ENCODE assay signal across 9 cellular contexts in the genomic region with DNA sequence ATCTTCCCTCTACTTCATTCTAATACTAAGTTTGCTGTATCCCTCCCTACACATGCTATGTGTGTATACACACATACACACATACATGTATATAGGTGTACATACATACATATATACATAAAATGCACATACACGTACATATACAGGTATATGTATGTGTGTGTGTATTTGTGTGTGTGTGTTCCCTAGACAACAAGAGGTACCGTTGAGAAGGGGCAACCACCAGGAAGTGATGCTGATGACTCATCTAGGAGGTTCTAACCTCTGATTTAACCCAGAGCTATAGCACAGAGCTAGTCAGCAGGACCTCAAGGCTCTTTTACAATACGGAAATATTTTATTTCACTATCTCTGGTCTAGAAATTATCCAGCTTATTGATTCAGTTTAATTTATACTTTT.
DNase-seq lines count a peak whose midpoint lies in the region; ATAC-seq, FAIRE-seq and TF ChIP-seq lines count a peak whose summit lies in the region.
"Had no signal": no experiment of that assay in that cellular context is flagged by ENCODE, and none has a peak within 500 bp of the region (broad histone marks: within the 10 kb centered on the region; RNA-seq: fewer than 3 reads in every experiment).

No MANE protein-coding gene starts in this region.

- no peak overlapping the region for H3K4me3 ChIP-seq in PC-9
- no peak overlapping the region for H3K4me3 ChIP-seq in GM12878
- H3K4me3 ChIP-seq in retinal pigment epithelial cell (ENCODE audit: low read length): no peak overlapping the region
- H3K4me3 ChIP-seq in MM.1S (ENCODE audit: low read length): no peak overlapping the region

- BruUV-seq in PC-9 (replicated peaks; lab: Mats Ljungman, UMichigan) (no TSS peak), GM12878 (replicated peaks; lab: Mats Ljungman, UMichigan) (no TSS peak)

- TF ChIP-seq RAD21 in GM12878 (IDR thresholded peaks at IDR 0.05; ENCODE audit: insufficient read depth, low read depth, low read length): no peak

- H2AFZ ChIP-seq in PC-9 (no peak overlapping the region), GM12878 (ENCODE audit: control insufficient read depth, low read depth, low read length) (no peak overlapping the region), MM.1S (ENCODE audit: low read length) (no peak overlapping the region)

- H3K9me3 ChIP-seq in PC-9 (ENCODE audit: insufficient read depth, low read depth) (no peaks in the 10 kb centered on the region), GM12878 (replicated peaks; ENCODE audit: control insufficient read depth, insufficient read depth, low read length) (no peaks in the 10 kb centered on the region), MM.1S (replicated peaks; ENCODE audit: insufficient read depth, low read length) (no peaks in the 10 kb centered on the region)

- no peaks in the 10 kb centered on the region for H3K36me3 Mint-ChIP-seq in activated naive CD4-positive, alpha-beta T cell treated with anti-CD3 and anti-CD28 coated beads for 36 hours (ENCODE audit: low read depth)

- H3K79me2 ChIP-seq in PC-9 (ENCODE audit: low read depth) (no peaks in the 10 kb centered on the region), GM12878 (ENCODE audit: control insufficient read depth, insufficient read depth, low read length) (no peaks in the 10 kb centered on the region), MM.1S (ENCODE audit: low read length) (no peaks in the 10 kb centered on the region)

- SMC1A ChIA-PET in GM12878 (lab: Charles Lee; ENCODE audit: uncharacterized antibody, unreplicated experiment): interaction anchor here (0.6 to 2.6 kb wide), 9 partner anchors 10 to 207 kb away, joined by 3 to 20 read pairs (median 3); no protein-coding TSS in a partner anchor

- H4K20me1 ChIP-seq in PC-9 (ENCODE audit: insufficient read depth): no peaks in the 10 kb centered on the region
- no peaks in the 10 kb centered on the region for H4K20me1 ChIP-seq in GM12878 (ENCODE audit: control insufficient read depth, insufficient read depth)
- H4K20me1 ChIP-seq in MM.1S (ENCODE audit: insufficient read depth, low read length): no peaks in the 10 kb centered on the region

- POLR2A ChIA-PET in PC-9 (lab: Charles Lee; ENCODE audit: unreplicated experiment): interaction anchor here (0.5 to 0.7 kb wide), 6 partner anchors 17 to 1621 kb away, joined by 3 to 6 read pairs (median 4); no protein-coding TSS in a partner anchor
- POLR2A ChIA-PET in GM12878 (lab: Charles Lee): interaction anchor here (1.6 kb wide), 1 partner anchor 10 kb away, joined by 5 read pairs; no protein-coding TSS in a partner anchor

- peak; percentile 61 for DNase-seq in activated naive CD4-positive, alpha-beta T cell treated with anti-CD3 and anti-CD28 coated beads for 36 hours
- DNase-seq in activated naive CD4-positive, alpha-beta T cell (lab: John Stamatoyannopoulos, UW): no peak
- DNase-seq in PC-9: peak; percentile 25 to 86
- DNase-seq in GM12878 (ENCODE audit: low read depth, low spot score): no peak
- DNase-seq in retinal pigment epithelial cell (ENCODE audit: low read depth): peak; percentile 75
- DNase-seq in MM.1S: no peak
- no peak for DNase-seq in NCI-H1417 treated with DMSO at 0.1 percent for 48 hours (lab: John Stamatoyannopoulos, UW)

- H3K36me3 ChIP-seq in PC-9 (ENCODE audit: low read depth) (no peaks in the 10 kb centered on the region), GM12878 (ENCODE audit: control insufficient read depth in 2 of 2, insufficient read depth in 2 of 2, low read length in 1 of 2) (no peaks in the 10 kb centered on the region), MM.1S (replicated peaks; ENCODE audit: insufficient read depth, low read length) (no peaks in the 10 kb centered on the region)

- CTCF ChIA-PET in activated naive CD4-positive, alpha-beta T cell treated with anti-CD3 and anti-CD28 coated beads for 36 hours (lab: Charles Lee): interaction anchor here (1.0 to 1.8 kb wide), 2 partner anchors 13 to 90 kb away, joined by 3 to 5 read pairs; no protein-coding TSS in a partner anchor
- CTCF ChIA-PET in PC-9 (lab: Charles Lee) (interaction anchor here (0.7 kb wide), 1 partner anchor 293 kb away, joined by 3 read pairs; no protein-coding TSS in a partner anchor), GM12878 (lab: Yijun Ruan, JAX) (interaction anchor here (0.6 to 3.4 kb wide), 6 partner anchors 8 to 1029 kb away, joined by 3 to 18 read pairs (median 3); no protein-coding TSS in a partner anchor)

- FAIRE-seq in GM12878 (lab: Jason Lieb, UNC): peak; percentile 91
- FAIRE-seq: endometrium had no signal

- RAD21 ChIA-PET in GM12878 (lab: Charles Lee; ENCODE audit: unreplicated experiment): interaction anchor here (1.4 to 2.4 kb wide), 4 partner anchors 9 to 211 kb away, joined by 3 to 9 read pairs (median 4); no protein-coding TSS in a partner anchor

- peaks cover 37% of the 10 kb centered on the region for H3K4me1 Mint-ChIP-seq in activated naive CD4-positive, alpha-beta T cell treated with anti-CD3 and anti-CD28 coated beads for 36 hours (ENCODE audit: low read depth)

- no peak for TF ChIP-seq CTCF in PC-9 (conservative IDR thresholded peaks at IDR 0.05)
- TF ChIP-seq CTCF in GM12878 (IDR thresholded peaks at IDR 0.05 in 2 of 3, conservative IDR thresholded peaks at IDR 0.05 in 1 of 3; ENCODE audit: control insufficient read depth in 2 of 3, extremely low read depth in 1 of 3, insufficient read depth in 1 of 3, low read depth in 3 of 3, low read length in 3 of 3): no peak
- TF ChIP-seq CTCF in retinal pigment epithelial cell (conservative IDR thresholded peaks at IDR 0.05; ENCODE audit: low read depth, low read length): no peak
- TF ChIP-seq CTCF in MM.1S (IDR thresholded peaks at IDR 0.05; ENCODE audit: low read length): no peak

- H3K4me2 ChIP-seq in PC-9 (no peak overlapping the region), GM12878 (ENCODE audit: control insufficient read depth, insufficient read depth) (no peak overlapping the region), MM.1S (ENCODE audit: low read depth, low read length) (no peak overlapping the region)

- in situ Hi-C loops in GM12878 (cut with MboI): no loop called here

- H3K9ac ChIP-seq in GM12878 (ENCODE audit: control insufficient read depth, insufficient read depth, low read length) (no peak overlapping the region), MM.1S (ENCODE audit: low read length) (no peak overlapping the region)

- TF ChIP-seq EP300 in GM12878 (IDR thresholded peaks at IDR 0.05; ENCODE audit: borderline replicate concordance in 1 of 2, control insufficient read depth in 1 of 2, low read depth in 2 of 2, low read length in 2 of 2): no peak

- H3K4me3 Mint-ChIP-seq in activated naive CD4-positive, alpha-beta T cell treated with anti-CD3 and anti-CD28 coated beads for 36 hours: no peak overlapping the region

- no peak for TF ChIP-seq POLR2A in GM12878 (IDR thresholded peaks at IDR 0.05; ENCODE audit: low read depth, low read length)

- H3K4me1 ChIP-seq in PC-9 (replicated peaks; ENCODE audit: insufficient read depth): peaks cover 15% of the 10 kb centered on the region
- H3K4me1 ChIP-seq in GM12878 (ENCODE audit: control insufficient read depth, insufficient read depth, low read length): no peaks in the 10 kb centered on the region
- H3K4me1 ChIP-seq in MM.1S (ENCODE audit: low read length): no peaks in the 10 kb centered on the region

- H3K9me3 Mint-ChIP-seq in activated naive CD4-positive, alpha-beta T cell treated with anti-CD3 and anti-CD28 coated beads for 36 hours: no peaks in the 10 kb centered on the region

- no peaks in the 10 kb centered on the region; the same call in 1 of the 2 replicates for H3F3A ChIP-seq in PC-9 (ENCODE audit: insufficient read depth, low read depth)
- H3F3A ChIP-seq in MM.1S (ENCODE audit: insufficient read depth, low read length): no peaks in the 10 kb centered on the region

- no peak overlapping the region for H3K27ac Mint-ChIP-seq in activated naive CD4-positive, alpha-beta T cell treated with anti-CD3 and anti-CD28 coated beads for 36 hours

- WGBS in GM12878 (ENCODE audit: insufficient coverage, insufficient replicate concordance, low lambda C conversion rate, missing lambda C conversion rate): 3% methylated on average over 3 of the region's 3 CpGs

- intact Hi-C loops in activated naive CD4-positive, alpha-beta T cell treated with anti-CD3 and anti-CD28 coated beads for 36 hours (cut with micrococcal nuclease): loop anchor here (1.0 to 10.0 kb wide), 7 partner anchors 10 to 536 kb away; a partner anchor contains a TSS
- intact Hi-C loops in PC-9 (cut with micrococcal nuclease; ENCODE audit: unreplicated experiment): no loop called here
- intact Hi-C loops in GM12878 (cut with micrococcal nuclease; ENCODE audit: unreplicated experiment): loop anchor here (5.0 kb wide), 2 partner anchors 89 to 289 kb away; no protein-coding TSS in a partner anchor

- peak overlapping the region; percentile 45; the same call in 1 of the 2 replicates for H3K27ac ChIP-seq in PC-9
- no peak overlapping the region for H3K27ac ChIP-seq in GM12878 (ENCODE audit: control insufficient read depth, insufficient read depth)
- no peak overlapping the region for H3K27ac ChIP-seq in MM.1S (ENCODE audit: low read length)

- peak; percentile 73 for ATAC-seq in HG02943 (IDR thresholded peaks at IDR 0.05; ENCODE audit: low read depth, unreplicated experiment)
- peak; percentile 96 for ATAC-seq in GM12878

- H3K9me2 ChIP-seq in PC-9 (ENCODE audit: insufficient read depth): no peaks in the 10 kb centered on the region
- H3K9me2 ChIP-seq in MM.1S (replicated peaks; ENCODE audit: insufficient read depth, low read length): no peaks in the 10 kb centered on the region

- no peaks in the 10 kb centered on the region for H3K27me3 ChIP-seq in PC-9 (ENCODE audit: insufficient read depth, low read depth)
- H3K27me3 ChIP-seq in GM12878 (replicated peaks in 1 of 2; ENCODE audit: control insufficient read depth in 2 of 2, insufficient read depth in 2 of 2, low read length in 1 of 2): no peaks in the 10 kb centered on the region
- no peaks in the 10 kb centered on the region for H3K27me3 ChIP-seq in MM.1S (replicated peaks; ENCODE audit: insufficient read depth, low read length)

- H3K27me3 Mint-ChIP-seq in activated naive CD4-positive, alpha-beta T cell treated with anti-CD3 and anti-CD28 coated beads for 36 hours (ENCODE audit: low read depth): no peaks in the 10 kb centered on the region

TF ChIP-seq in GM12878, 131 proteins besides CTCF, POLR2A, EP300 and RAD21 (continues in another document):
- no peak for TF ChIP-seq SMC3 (IDR thresholded peaks at IDR 0.05; ENCODE audit: borderline replicate concordance, low read length)
- TF ChIP-seq MTA2 (IDR thresholded peaks at IDR 0.05; ENCODE audit: low read depth): no peak
- no peak for TF ChIP-seq ZBED1 (IDR thresholded peaks at IDR 0.05; ENCODE audit: borderline replicate concordance)
- no peak for TF ChIP-seq CHD1 (IDR thresholded peaks at IDR 0.05; ENCODE audit: low read depth, low read length)
- no peak for TF ChIP-seq EGR1 (IDR thresholded peaks at IDR 0.05; ENCODE audit: borderline replicate concordance in 1 of 2, low read depth in 2 of 2, low read length in 2 of 2)
- no peak for TF ChIP-seq CBX5 (IDR thresholded peaks at IDR 0.05; ENCODE audit: low read depth)
- TF ChIP-seq HDAC6 (IDR thresholded peaks at IDR 0.05; ENCODE audit: unreplicated experiment): no peak
- TF ChIP-seq RBBP5 (conservative IDR thresholded peaks at IDR 0.05): no peak
- no peak for TF ChIP-seq SIX5 (IDR thresholded peaks at IDR 0.05; ENCODE audit: low read depth, low read length, severe bottlenecking)
- no peak for TF ChIP-seq TBL1XR1 (IDR thresholded peaks at IDR 0.05; ENCODE audit: low read depth, low read length)

Comparison
In these comparisons a context has a peak if more than half of its experiments do, and no peak if none do; other contexts are left out.
1. DNase-seq: peak in activated naive CD4-positive, alpha-beta T cell treated with anti-CD3 and anti-CD28 coated beads for 36 hours (single experiment), PC-9 (2 of 2) and retinal pigment epithelial cell (single experiment); none in activated naive CD4-positive, alpha-beta T cell (0 of 4), GM12878 (single experiment), MM.1S (single experiment) and NCI-H1417 treated with DMSO at 0.1 percent for 48 hours (single experiment).